In the genomic region with DNA sequence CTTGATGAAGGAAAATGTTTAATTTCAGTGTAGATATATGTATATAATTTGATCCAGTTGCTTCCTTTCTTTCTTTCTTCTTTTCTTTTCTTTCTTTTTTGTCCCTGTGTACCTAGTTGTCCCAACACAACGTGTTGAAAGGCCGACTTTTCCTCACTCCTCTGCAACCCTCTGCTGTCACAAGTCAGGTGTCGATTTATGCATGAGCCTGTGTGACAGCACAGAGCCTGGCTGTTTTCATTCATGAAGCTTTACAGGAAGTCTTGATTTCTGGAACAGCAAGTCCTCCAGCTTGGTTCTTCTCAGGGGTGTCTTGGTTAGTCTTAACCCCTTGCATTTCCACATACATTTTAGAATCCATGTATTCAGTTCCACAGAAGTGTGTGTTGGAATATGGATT, we compare ENCODE assay signal across 18 cellular contexts.
DNase-seq lines count a peak whose midpoint lies in the region; ATAC-seq, FAIRE-seq and TF ChIP-seq lines count a peak whose summit lies in the region.
"Had no signal": no experiment of that assay in that cellular context is flagged by ENCODE, and none has a peak within 500 bp of the region (broad histone marks: within the 10 kb centered on the region; RNA-seq: fewer than 3 reads in every experiment).

No MANE protein-coding gene starts in this region.

- no peaks in the 10 kb centered on the region for H3K27me3 Mint-ChIP-seq in activated CD8-positive, alpha-beta T cell treated with anti-CD3 and anti-CD28 coated beads for 36 hours
- H3K27me3 Mint-ChIP-seq in activated CD8-positive, alpha-beta T cell treated with anti-CD3 and anti-CD28 coated beads, Interleukin-2, amount 10 ng/mL, durations not matched to agents 7 days and 5 days (ENCODE audit: low read depth) = no peaks in the 10 kb centered on the region
- H3K27me3 Mint-ChIP-seq in activated naive CD8-positive, alpha-beta T cell treated with anti-CD3 and anti-CD28 coated beads, Interleukin-2, amount 10 ng/mL, durations not matched to agents 7 days and 5 days = no peaks in the 10 kb centered on the region
- no peaks in the 10 kb centered on the region for H3K27me3 Mint-ChIP-seq in naive thymus-derived CD8-positive, alpha-beta T cell

- TF ChIP-seq CTCF in activated CD8-positive, alpha-beta T cell treated with anti-CD3 and anti-CD28 coated beads for 36 hours (IDR thresholded peaks at IDR 0.05) = no peak
- TF ChIP-seq CTCF in left lung (IDR thresholded peaks at IDR 0.05) = no peak

- intact Hi-C loops in activated CD8-positive, alpha-beta T cell treated with anti-CD3 and anti-CD28 coated beads for 36 hours (cut with micrococcal nuclease) = no loop called here
- intact Hi-C loops in left lung (cut with DNase I) = no loop called here

- no peak overlapping the region for H3K27ac ChIP-seq in left lung
- H3K27ac ChIP-seq: WERI-Rb-1 had no signal

- H3K9me3 Mint-ChIP-seq in activated CD8-positive, alpha-beta T cell treated with anti-CD3 and anti-CD28 coated beads for 36 hours = no peaks in the 10 kb centered on the region
- no peaks in the 10 kb centered on the region for H3K9me3 Mint-ChIP-seq in activated CD8-positive, alpha-beta T cell treated with anti-CD3 and anti-CD28 coated beads, Interleukin-2, amount 10 ng/mL, durations not matched to agents 7 days and 5 days (ENCODE audit: insufficient read depth)
- no peaks in the 10 kb centered on the region for H3K9me3 Mint-ChIP-seq in activated naive CD8-positive, alpha-beta T cell treated with anti-CD3 and anti-CD28 coated beads, Interleukin-2, amount 10 ng/mL, durations not matched to agents 7 days and 5 days
- H3K9me3 Mint-ChIP-seq in naive thymus-derived CD8-positive, alpha-beta T cell = no peaks in the 10 kb centered on the region
- H3K9me3 Mint-ChIP-seq: neural crest cell had no signal

- H3K4me1 Mint-ChIP-seq in activated CD8-positive, alpha-beta T cell treated with anti-CD3 and anti-CD28 coated beads for 36 hours (ENCODE audit: low read depth) = peaks cover 83% of the 10 kb centered on the region
- H3K4me1 Mint-ChIP-seq in activated CD8-positive, alpha-beta T cell treated with anti-CD3 and anti-CD28 coated beads, Interleukin-2, amount 10 ng/mL, durations not matched to agents 7 days and 5 days (ENCODE audit: low read depth) = peaks cover 66% of the 10 kb centered on the region
- peaks cover 50% of the 10 kb centered on the region for H3K4me1 Mint-ChIP-seq in activated naive CD8-positive, alpha-beta T cell treated with anti-CD3 and anti-CD28 coated beads, Interleukin-2, amount 10 ng/mL, durations not matched to agents 7 days and 5 days
- peaks cover 50 to 95% (median 92%) of the 10 kb centered on the region in 4 donors for H3K4me1 Mint-ChIP-seq in naive thymus-derived CD8-positive, alpha-beta T cell

- H3K4me3 ChIP-seq in left lung = no peak overlapping the region

- peak; percentile 60 for FAIRE-seq in GM19239 (lab: Jason Lieb, UNC)

- CTCF ChIA-PET in activated CD8-positive, alpha-beta T cell treated with anti-CD3 and anti-CD28 coated beads for 36 hours (lab: Charles Lee) = interaction anchor here (6.1 kb wide), 1 partner anchor 79 kb away, joined by 31 read pairs; no protein-coding TSS in a partner anchor
- CTCF ChIA-PET in activated CD8-positive, alpha-beta T cell treated with anti-CD3 and anti-CD28 coated beads, Interleukin-2, amount 10 ng/mL, durations not matched to agents 7 days and 5 days (lab: Charles Lee) = interaction anchor here (0.9 to 3.6 kb wide), 3 partner anchors 12 to 143 kb away, joined by 3 to 13 read pairs (median 3); no protein-coding TSS in a partner anchor

- H3K36me3 Mint-ChIP-seq in activated CD8-positive, alpha-beta T cell treated with anti-CD3 and anti-CD28 coated beads for 36 hours (ENCODE audit: low read depth) = peaks cover 16% of the 10 kb centered on the region
- peaks cover 40% of the 10 kb centered on the region for H3K36me3 Mint-ChIP-seq in activated CD8-positive, alpha-beta T cell treated with anti-CD3 and anti-CD28 coated beads, Interleukin-2, amount 10 ng/mL, durations not matched to agents 7 days and 5 days (ENCODE audit: low read depth)
- H3K36me3 Mint-ChIP-seq in activated naive CD8-positive, alpha-beta T cell treated with anti-CD3 and anti-CD28 coated beads, Interleukin-2, amount 10 ng/mL, durations not matched to agents 7 days and 5 days = peaks cover 11% of the 10 kb centered on the region
- H3K36me3 Mint-ChIP-seq in naive thymus-derived CD8-positive, alpha-beta T cell = peaks cover 0 to 49% (median 0%) of the 10 kb centered on the region in 3 donors

- ATAC-seq in activated CD8-positive, alpha-beta T cell treated with anti-CD3 and anti-CD28 coated beads for 36 hours = no peak
- ATAC-seq in activated CD8-positive, alpha-beta T cell treated with anti-CD3 and anti-CD28 coated beads, Interleukin-2, amount 10 ng/mL, durations not matched to agents 7 days and 5 days = no peak
- ATAC-seq in activated naive CD8-positive, alpha-beta T cell treated with anti-CD3 and anti-CD28 coated beads, Interleukin-2, amount 10 ng/mL, durations not matched to agents 7 days and 5 days (ENCODE audit: low read depth) = no peak
- ATAC-seq in naive thymus-derived CD8-positive, alpha-beta T cell = peak; percentile 33 to 36
- ATAC-seq in left lung (no peak), HG03520 (IDR thresholded peaks at IDR 0.05; ENCODE audit: unreplicated experiment) (no peak)
- ATAC-seq: Panc1 had no signal

- no peaks in the 10 kb centered on the region for H3K9me3 ChIP-seq in left lung
- H3K9me3 ChIP-seq: Caco-2 had no signal

- POLR2A ChIA-PET in activated CD8-positive, alpha-beta T cell treated with anti-CD3 and anti-CD28 coated beads for 36 hours (lab: Charles Lee) = interaction anchor here (0.9 kb wide), 1 partner anchor 10 kb away, joined by 4 read pairs; no protein-coding TSS in a partner anchor
- POLR2A ChIA-PET in activated CD8-positive, alpha-beta T cell treated with anti-CD3 and anti-CD28 coated beads, Interleukin-2, amount 10 ng/mL, durations not matched to agents 7 days and 5 days (lab: Charles Lee) = interaction anchor here (0.8 to 1.0 kb wide), 2 partner anchors 25 to 79 kb away, joined by 3 read pairs; no protein-coding TSS in a partner anchor
- POLR2A ChIA-PET in activated naive CD8-positive, alpha-beta T cell treated with anti-CD3 and anti-CD28 coated beads, Interleukin-2, amount 10 ng/mL, durations not matched to agents 7 days and 5 days (lab: Charles Lee) = no interaction called here
- POLR2A ChIA-PET in naive thymus-derived CD8-positive, alpha-beta T cell (lab: Charles Lee) = interaction anchor here (1.1 to 1.5 kb wide), 5 partner anchors 30 to 144 kb away, joined by 3 to 5 read pairs (median 3); no protein-coding TSS in a partner anchor

- H3K27ac Mint-ChIP-seq in activated CD8-positive, alpha-beta T cell treated with anti-CD3 and anti-CD28 coated beads for 36 hours = peak overlapping the region; percentile 78
- no peak overlapping the region for H3K27ac Mint-ChIP-seq in activated CD8-positive, alpha-beta T cell treated with anti-CD3 and anti-CD28 coated beads, Interleukin-2, amount 10 ng/mL, durations not matched to agents 7 days and 5 days
- H3K27ac Mint-ChIP-seq in activated naive CD8-positive, alpha-beta T cell treated with anti-CD3 and anti-CD28 coated beads, Interleukin-2, amount 10 ng/mL, durations not matched to agents 7 days and 5 days = no peak overlapping the region
- H3K27ac Mint-ChIP-seq in naive thymus-derived CD8-positive, alpha-beta T cell = peak overlapping the region in 9 of 10 donors; percentile 57 to 88 (median 83)

- H3K4me1 ChIP-seq in left lung = peaks cover 8 to 71% of the 10 kb centered on the region in 2 donors
- H3K4me1 ChIP-seq: Caco-2 had no signal

- H3K27me3 ChIP-seq in left lung = no peaks in the 10 kb centered on the region

- no peak for DNase-seq in activated CD8-positive, alpha-beta T cell treated with anti-CD3 and anti-CD28 coated beads for 36 hours
- DNase-seq in activated CD8-positive, alpha-beta T cell treated with anti-CD3 and anti-CD28 coated beads, Interleukin-2, amount 10 ng/mL, durations not matched to agents 7 days and 5 days = no peak
- DNase-seq in GM19239 (ENCODE audit: insufficient read length, low spot score) = no peak
- DNase-seq in activated naive CD8-positive, alpha-beta T cell treated with anti-CD3 and anti-CD28 coated beads, Interleukin-2, amount 10 ng/mL, durations not matched to agents 7 days and 5 days = no peak
- no peak for DNase-seq in naive thymus-derived CD8-positive, alpha-beta T cell
- no peak for DNase-seq in left lung
- no peak for DNase-seq in cortex of kidney (lab: John Stamatoyannopoulos, UW)
- DNase-seq: Caco-2; caudate nucleus; effector memory CD4-positive, alpha-beta T cell; HCEC 1CT; NCI-H1436; NCI-H2171; stimulated activated CD4-positive, alpha-beta T cell treated with anti-CD3 and anti-CD28 coated beads, Interleukin-15, amount 100 ng/mL, for 24 hours; WERI-Rb-1 had no signal

- no peak overlapping the region for H3K4me3 Mint-ChIP-seq in activated CD8-positive, alpha-beta T cell treated with anti-CD3 and anti-CD28 coated beads for 36 hours
- no peak overlapping the region for H3K4me3 Mint-ChIP-seq in activated CD8-positive, alpha-beta T cell treated with anti-CD3 and anti-CD28 coated beads, Interleukin-2, amount 10 ng/mL, durations not matched to agents 7 days and 5 days
- peak overlapping the region; percentile 34 for H3K4me3 Mint-ChIP-seq in activated naive CD8-positive, alpha-beta T cell treated with anti-CD3 and anti-CD28 coated beads, Interleukin-2, amount 10 ng/mL, durations not matched to agents 7 days and 5 days
- H3K4me3 Mint-ChIP-seq in naive thymus-derived CD8-positive, alpha-beta T cell = peak overlapping the region in 8 of 10 donors; percentile 28 to 84 (median 76)
- H3K4me3 Mint-ChIP-seq: neural crest cell had no signal

- H3K36me3 ChIP-seq in left lung = no peaks in the 10 kb centered on the region
- H3K36me3 ChIP-seq: WERI-Rb-1 had no signal

Comparison
In these comparisons a context has a peak if more than half of its experiments do, and no peak if none do; other contexts are left out.
1. H3K27ac Mint-ChIP-seq: peak in activated CD8-positive, alpha-beta T cell treated with anti-CD3 and anti-CD28 coated beads for 36 hours (single experiment) and naive thymus-derived CD8-positive, alpha-beta T cell (9 of 10); none in activated CD8-positive, alpha-beta T cell treated with anti-CD3 and anti-CD28 coated beads, Interleukin-2, amount 10 ng/mL, durations not matched to agents 7 days and 5 days (single experiment) and activated naive CD8-positive, alpha-beta T cell treated with anti-CD3 and anti-CD28 coated beads, Interleukin-2, amount 10 ng/mL, durations not matched to agents 7 days and 5 days (single experiment).
2. ATAC-seq: peak in naive thymus-derived CD8-positive, alpha-beta T cell (2 of 2); none in activated CD8-positive, alpha-beta T cell treated with anti-CD3 and anti-CD28 coated beads for 36 hours (single experiment), activated CD8-positive, alpha-beta T cell treated with anti-CD3 and anti-CD28 coated beads, Interleukin-2, amount 10 ng/mL, durations not matched to agents 7 days and 5 days (single experiment), activated naive CD8-positive, alpha-beta T cell treated with anti-CD3 and anti-CD28 coated beads, Interleukin-2, amount 10 ng/mL, durations not matched to agents 7 days and 5 days (single experiment), left lung (single experiment) and HG03520 (single experiment).
3. H3K4me3 Mint-ChIP-seq: peak in activated naive CD8-positive, alpha-beta T cell treated with anti-CD3 and anti-CD28 coated beads, Interleukin-2, amount 10 ng/mL, durations not matched to agents 7 days and 5 days (single experiment) and naive thymus-derived CD8-positive, alpha-beta T cell (8 of 10); none in activated CD8-positive, alpha-beta T cell treated with anti-CD3 and anti-CD28 coated beads for 36 hours (single experiment) and activated CD8-positive, alpha-beta T cell treated with anti-CD3 and anti-CD28 coated beads, Interleukin-2, amount 10 ng/mL, durations not matched to agents 7 days and 5 days (single experiment).